Comparison of ENCODE assay signal across 9 cellular contexts in the genomic region with DNA sequence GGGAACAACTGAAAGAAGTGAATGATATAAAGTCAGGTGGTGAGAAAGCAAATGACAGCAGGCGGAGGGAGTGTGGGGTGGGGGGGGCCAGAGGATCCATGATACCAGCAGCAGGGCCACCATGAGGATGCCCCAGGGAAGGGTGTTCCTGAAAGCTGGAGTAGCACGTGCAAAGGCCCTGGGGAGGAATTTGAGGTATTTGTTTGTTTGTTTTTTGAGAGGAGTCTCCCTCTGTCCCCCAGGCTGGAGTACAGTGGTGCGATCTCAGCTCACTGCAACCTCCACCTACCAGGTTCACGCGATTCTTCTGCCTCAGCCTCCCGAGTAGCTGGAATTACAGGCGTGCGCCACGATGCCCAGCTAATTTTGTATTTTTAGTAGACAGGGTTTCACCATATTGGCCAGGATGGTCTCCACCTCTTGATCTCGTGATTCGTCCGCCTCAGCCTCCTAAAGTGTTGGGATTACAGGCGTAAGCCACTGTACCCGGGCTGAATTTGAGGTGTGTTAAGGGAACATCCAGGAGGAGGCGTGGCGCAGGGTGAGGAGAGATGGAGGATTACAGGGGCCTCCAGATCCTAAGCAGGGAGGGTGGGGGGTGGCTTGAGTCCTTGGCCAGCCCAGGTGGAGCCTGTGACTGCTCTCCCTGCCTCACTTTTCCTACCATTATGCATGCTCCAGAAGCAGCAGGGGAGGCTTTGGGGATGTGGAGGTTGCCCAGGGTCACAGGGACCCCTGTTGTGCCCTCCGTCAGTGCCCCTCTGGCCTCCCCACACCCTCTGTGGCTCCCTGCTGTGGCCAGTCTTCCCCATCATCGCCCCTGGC. TPM values are rescaled to one million over a fixed set of nuclear protein-coding genes. Genes with fewer than 3 reads are reported as not detected.
DNase-seq lines count a peak whose midpoint lies in the region; ATAC-seq, FAIRE-seq and TF ChIP-seq lines count a peak whose summit lies in the region.
"Had no signal": no experiment of that assay in that cellular context is flagged by ENCODE, and none has a peak within 500 bp of the region (broad histone marks: within the 10 kb centered on the region; RNA-seq: fewer than 3 reads in every experiment).

No MANE protein-coding gene starts in this region.

- no peaks in the 10 kb centered on the region for H3K27me3 ChIP-seq in IMR-90 (ENCODE audit: control insufficient read depth, insufficient read depth, low read length)

- H2AFZ ChIP-seq in IMR-90 (replicated peaks; ENCODE audit: low read length, poor library complexity) = peak overlapping the region; percentile 76

- H2BK20ac ChIP-seq in IMR-90 (ENCODE audit: low read depth, low read length) = peak overlapping the region; percentile 63; the same call in 1 of the 2 replicates

- H3K9ac ChIP-seq in IMR-90 (ENCODE audit: low read depth, low read length) = no peak overlapping the region

- no TSS peak for BruUV-seq in IMR-90 (replicated peaks; lab: Mats Ljungman, UMichigan)

- CTCF ChIA-PET in A549 (lab: Yijun Ruan, JAX) (interaction anchor here (0.9 to 6.5 kb wide), 3 partner anchors 15 to 34 kb away, joined by 3 to 57 read pairs (median 6); a partner anchor contains a TSS), IMR-90 (lab: Yijun Ruan, JAX) (interaction anchor here (1.0 to 3.0 kb wide), 2 partner anchors 15 to 46 kb away, joined by 5 to 23 read pairs; no protein-coding TSS in a partner anchor)

- peak overlapping the region; percentile 94 for H4K91ac ChIP-seq in IMR-90 (ENCODE audit: insufficient read depth, low read depth, low read length)

- H3K4me1 ChIP-seq in A549 (peaks cover 37% of the 10 kb centered on the region), IMR-90 (ENCODE audit: control insufficient read depth, insufficient read depth, low read length) (peaks cover 28% of the 10 kb centered on the region)

- H3K4me2 ChIP-seq in A549 = peak overlapping the region; percentile 92
- H3K4me2 ChIP-seq in IMR-90 (ENCODE audit: low read depth, low read length) = no peak overlapping the region

- H3K56ac ChIP-seq in IMR-90 (ENCODE audit: extremely low read depth, insufficient read depth, low read length) = no peak overlapping the region

- TF ChIP-seq CTCF in A549 (IDR thresholded peaks at IDR 0.05) = no peak
- no peak for TF ChIP-seq CTCF in IMR-90 (conservative IDR thresholded peaks at IDR 0.05; ENCODE audit: low read depth, low read length)
- no peak for TF ChIP-seq CTCF in GM13977 (IDR thresholded peaks at IDR 0.05; ENCODE audit: extremely low read depth, insufficient read depth, missing control alignments)

- peak overlapping the region; percentile 84 for H2AK9ac ChIP-seq in IMR-90 (replicated peaks; ENCODE audit: low read depth, low read length, poor library complexity)

- no peak for TF ChIP-seq EP300 in A549 (IDR thresholded peaks at IDR 0.05)

- peak overlapping the region; percentile 7; the same call in 1 of the 2 replicates for H3K18ac ChIP-seq in IMR-90 (ENCODE audit: low read depth, low read length)

- peak overlapping the region; percentile 92; the same call in 2 of the 3 replicates for H2BK15ac ChIP-seq in IMR-90 (ENCODE audit: low read depth, low read length)

- H2BK120ac ChIP-seq in IMR-90 (ENCODE audit: low read depth, low read length) = peak overlapping the region; percentile 94

- H3K4ac ChIP-seq in IMR-90 (ENCODE audit: low read depth, low read length) = peak overlapping the region; percentile 81

- peak overlapping the region; percentile 97 for H3K4me3 Mint-ChIP-seq in natural killer cell treated with Interleukin-12 subunit alpha and Interleukin-12 subunit beta and Interleukin-15 and Interleukin-18, amount 100 ng/mL, for 72 hours

- peaks cover 51 to 64% of the 10 kb centered on the region in 2 donors for H3K4me1 Mint-ChIP-seq in natural killer cell treated with Interleukin-12 subunit alpha and Interleukin-12 subunit beta and Interleukin-15 and Interleukin-18, amount 100 ng/mL, for 72 hours (ENCODE audit: low read depth in 2 of 2)

- H3K9me3 ChIP-seq in A549 (no peaks in the 10 kb centered on the region), IMR-90 (ENCODE audit: control insufficient read depth, insufficient read depth, low read length) (no peaks in the 10 kb centered on the region)

- TF ChIP-seq POLR2A in A549 (IDR thresholded peaks at IDR 0.05; ENCODE audit: low read length) (no peak), IMR-90 (IDR thresholded peaks at IDR 0.05; ENCODE audit: low read depth, low read length) (no peak)

- no peaks in the 10 kb centered on the region for H4K20me1 ChIP-seq in IMR-90 (ENCODE audit: insufficient read depth, low read length)

- H3K27ac ChIP-seq in A549 (peak overlapping the region; percentile 99 to 100), IMR-90 (ENCODE audit: insufficient read depth, low read length) (peak overlapping the region; percentile 92), cingulate gyrus (ENCODE audit: low read depth, low read length) (peak overlapping the region; percentile 99)

- TF ChIP-seq RAD21 in A549 (conservative IDR thresholded peaks at IDR 0.05 in 1 of 2, IDR thresholded peaks at IDR 0.05 in 1 of 2) = no peak
- no peak for TF ChIP-seq RAD21 in IMR-90 (IDR thresholded peaks at IDR 0.05; ENCODE audit: low read length)

- WGBS in A549 (ENCODE audit: missing lambda C conversion rate) = 78% methylated on average over 17 of the region's 18 CpGs
- 88% methylated on average over 4 of the region's 18 CpGs; no CpG with 5 or more reads in 1 of the 2 experiments for WGBS in IMR-90 (ENCODE audit: extremely low coverage in 2 of 2, insufficient read length in 1 of 2), 2 experiments

- in situ Hi-C loops in IMR-90 (cut with MboI; ENCODE audit: low sequenced_read_pairs) (no loop called here), GM13977 (cut with MboI; ENCODE audit: low pct_unique_long_range_greater_than_20kb, low sequenced_read_pairs, unreplicated experiment) (no loop called here)

- POLR2A ChIA-PET in A549 (lab: Yijun Ruan, JAX) = interaction anchor here (1.5 to 3.0 kb wide), 5 partner anchors 9 to 92 kb away, joined by 6 to 235 read pairs (median 48); a partner anchor contains a TSS
- POLR2A ChIA-PET in IMR-90 (lab: Charles Lee; ENCODE audit: unreplicated experiment) = interaction anchor here (2.4 kb wide), 1 partner anchor 12 kb away, joined by 17 read pairs; a partner anchor contains a TSS

- peaks cover 6% of the 10 kb centered on the region for H3K36me3 Mint-ChIP-seq in natural killer cell treated with Interleukin-12 subunit alpha and Interleukin-12 subunit beta and Interleukin-15 and Interleukin-18, amount 100 ng/mL, for 72 hours

- peak overlapping the region; percentile 56 for H3K4me3 ChIP-seq in A549
- H3K4me3 ChIP-seq in IMR-90 (ENCODE audit: insufficient read depth, low read depth, low read length) = no peak overlapping the region

- no peaks in the 10 kb centered on the region for H3K36me3 ChIP-seq in IMR-90 (ENCODE audit: control insufficient read depth, insufficient read depth, low read length)

- H3K79me1 ChIP-seq in IMR-90 (ENCODE audit: low read depth in 1 of 2, low read length in 2 of 2) = peaks cover 0 to 4% of the 10 kb centered on the region in 2 experiments; a peak in 1 of 4 replicates

- intact Hi-C loops in IMR-90 (cut with micrococcal nuclease) = no loop called here

- H3K27ac Mint-ChIP-seq in natural killer cell treated with Interleukin-12 subunit alpha and Interleukin-12 subunit beta and Interleukin-15 and Interleukin-18, amount 100 ng/mL, for 72 hours = peak overlapping the region; percentile 73 to 85

- peak overlapping the region; percentile 72 for H4K5ac ChIP-seq in IMR-90 (ENCODE audit: low read depth, low read length)

- no peak for FAIRE-seq in A549 (lab: Jason Lieb, UNC)

- 0 out of 2 replicates have a peak, but pooled peaks cover 4% of the 10 kb centered on the region for H3K9me1 ChIP-seq in IMR-90 (ENCODE audit: insufficient read depth, low read length)

- H4K8ac ChIP-seq in IMR-90 (ENCODE audit: low read depth in 2 of 2, low read length in 2 of 2) = peak overlapping the region; percentile 98 to 100; a peak in 3 of 4 replicates

- H2AK5ac ChIP-seq in IMR-90 (ENCODE audit: low read depth, low read length) = peak overlapping the region; percentile 96

- no peaks in the 10 kb centered on the region for H3K27me3 Mint-ChIP-seq in natural killer cell treated with Interleukin-12 subunit alpha and Interleukin-12 subunit beta and Interleukin-15 and Interleukin-18, amount 100 ng/mL, for 72 hours

- peaks cover 6% of the 10 kb centered on the region for H3K9me3 Mint-ChIP-seq in natural killer cell treated with Interleukin-12 subunit alpha and Interleukin-12 subunit beta and Interleukin-15 and Interleukin-18, amount 100 ng/mL, for 72 hours

- H3K14ac ChIP-seq in IMR-90 (replicated peaks; ENCODE audit: low read depth, low read length) = peak overlapping the region; percentile 41; the same call in 1 of the 2 replicates

- DNase-seq in A549 (ENCODE audit: low read depth in 1 of 2, low spot score in 1 of 2) = no peak
- DNase-seq in IMR-90 = no peak
- no peak for DNase-seq in natural killer cell treated with Interleukin-12 subunit alpha and Interleukin-12 subunit beta and Interleukin-15 and Interleukin-18, amount 100 ng/mL, for 72 hours (ENCODE audit: low spot score)
- no peak for DNase-seq in germinal center (ENCODE audit: low spot score)
- no peak for DNase-seq in GM13977 (ENCODE audit: low spot score)
- DNase-seq in medulla oblongata (ENCODE audit: extremely low spot score) = no peak
- DNase-seq: DND-41 had no signal

- dilution Hi-C loops in IMR-90 (cut with HindIII; ENCODE audit: low sequenced_read_pairs, unreplicated experiment) = no loop called here

- no peak for ATAC-seq in A549
- no peak for ATAC-seq in IMR-90 (ENCODE audit: low read depth)
- no peak for ATAC-seq in natural killer cell treated with Interleukin-12 subunit alpha and Interleukin-12 subunit beta and Interleukin-15 and Interleukin-18, amount 100 ng/mL, for 72 hours
- ATAC-seq in GM18861 (IDR thresholded peaks at IDR 0.05; ENCODE audit: unreplicated experiment) = no peak

- H3K23ac ChIP-seq in IMR-90 (ENCODE audit: low read depth, low read length) = 0 out of 2 replicates have a peak overlapping the region, but pooled peaks have one; percentile 26

- peak overlapping the region; percentile 30 for H2BK5ac ChIP-seq in IMR-90 (ENCODE audit: low read depth, low read length, poor library complexity, severe bottlenecking)

RNA-seq across cellular contexts. Expression of a gene that starts 12.4 kb away (rescaled TPM):
- polyA plus RNA-seq in A549 (2011; rRNA removed) (52.9 and 68.9 TPM in 2 replicates), A549 (2017; fragmentation: RNase III; extraction: RNeasy Plus Mini Kit Qiagen cat#74134 plus additional on column Dnase treatment) (52.6 to 70.4 TPM (median 65.1 TPM) in 3 replicates), IMR-90 (2012; rRNA removed) (77.2 and 101 TPM in 2 replicates)
- 96.0 and 202 TPM in 2 replicates for polyA plus RNA-seq in A549 (2012; cell fraction: cytosol; rRNA removed)
- polyA plus RNA-seq in A549 (2012; cell fraction: nucleus; rRNA removed) = 69.5 and 147 TPM in 2 replicates
- 23.0 and 35.5 TPM in 2 replicates for polyA minus RNA-seq in A549 (2011; rRNA and poly(A)+ RNA removed)
- 14.2 and 22.8 TPM in 2 replicates for total RNA-seq in IMR-90 (2012; rRNA removed)
- 57.0 and 329 TPM in 2 replicates for polyA plus RNA-seq in IMR-90 (2012; cell fraction: cytosol; rRNA removed)
- polyA plus RNA-seq in IMR-90 (2012; cell fraction: nucleus; rRNA removed; ENCODE audit: low replicate concordance) = 200 and 259 TPM in 2 replicates
- 100 to 1,000 TPM; 218 to 267 TPM for total RNA-seq in natural killer cell treated with Interleukin-12 subunit alpha and Interleukin-12 subunit beta and Interleukin-15 and Interleukin-18, amount 100 ng/mL, for 72 hours

RNA-seq across cellular contexts. Expression of a gene that starts 19.6 kb away (rescaled TPM):
- polyA plus RNA-seq in A549 (2011; rRNA removed) (0.34 and 0.63 TPM in 2 replicates), A549 (2017; fragmentation: RNase III; extraction: RNeasy Plus Mini Kit Qiagen cat#74134 plus additional on column Dnase treatment) (0.49 to 0.64 TPM (median 0.50 TPM) in 3 replicates), IMR-90 (2012; rRNA removed) (0.60 and 0.67 TPM in 2 replicates)
- 0.17 and 0.21 TPM in 2 replicates for polyA plus RNA-seq in A549 (2012; cell fraction: cytosol; rRNA removed)
- 2.2 and 2.4 TPM in 2 replicates for polyA plus RNA-seq in A549 (2012; cell fraction: nucleus; rRNA removed)
- polyA minus RNA-seq in A549 (2011; rRNA and poly(A)+ RNA removed) = 1.5 and 2.2 TPM in 2 replicates
- 0.18 and 0.28 TPM in 2 replicates for total RNA-seq in IMR-90 (2012; rRNA removed)
- 0.24 and 0.29 TPM in 2 replicates for polyA plus RNA-seq in IMR-90 (2012; cell fraction: cytosol; rRNA removed)
- polyA plus RNA-seq in IMR-90 (2012; cell fraction: nucleus; rRNA removed; ENCODE audit: low replicate concordance) = 6.1 and 10.8 TPM in 2 replicates
- 1 to 10 TPM; 1.5 to 4.0 TPM for total RNA-seq in natural killer cell treated with Interleukin-12 subunit alpha and Interleukin-12 subunit beta and Interleukin-15 and Interleukin-18, amount 100 ng/mL, for 72 hours

RNA-seq across cellular contexts. Expression of a gene that starts 29.0 kb away (rescaled TPM):
- polyA plus RNA-seq in A549 (2011; rRNA removed) (106 and 154 TPM in 2 replicates), A549 (2017; fragmentation: RNase III; extraction: RNeasy Plus Mini Kit Qiagen cat#74134 plus additional on column Dnase treatment) (169 to 180 TPM (median 171 TPM) in 3 replicates), IMR-90 (2012; rRNA removed) (118 and 157 TPM in 2 replicates)
- 311 and 362 TPM in 2 replicates for polyA plus RNA-seq in A549 (2012; cell fraction: cytosol; rRNA removed)
- 158 and 166 TPM in 2 replicates for polyA plus RNA-seq in A549 (2012; cell fraction: nucleus; rRNA removed)
- 51.2 and 54.0 TPM in 2 replicates for polyA minus RNA-seq in A549 (2011; rRNA and poly(A)+ RNA removed)
- total RNA-seq in IMR-90 (2012; rRNA removed) = 44.8 and 88.0 TPM in 2 replicates
- polyA plus RNA-seq in IMR-90 (2012; cell fraction: cytosol; rRNA removed) = 210 and 274 TPM in 2 replicates
- polyA plus RNA-seq in IMR-90 (2012; cell fraction: nucleus; rRNA removed; ENCODE audit: low replicate concordance) = 65.4 and 112 TPM in 2 replicates
- 100 to 1,000 TPM; 153 to 223 TPM for total RNA-seq in natural killer cell treated with Interleukin-12 subunit alpha and Interleukin-12 subunit beta and Interleukin-15 and Interleukin-18, amount 100 ng/mL, for 72 hours

RNA-seq across cellular contexts. Expression of a gene that starts 46.5 kb away (rescaled TPM):
- polyA plus RNA-seq in A549 (2011; rRNA removed) (7.1 and 8.6 TPM in 2 replicates), A549 (2017; fragmentation: RNase III; extraction: RNeasy Plus Mini Kit Qiagen cat#74134 plus additional on column Dnase treatment) (4.5 to 5.9 TPM (median 5.3 TPM) in 3 replicates), IMR-90 (2012; rRNA removed) (11.8 and 13.3 TPM in 2 replicates)
- 2.4 and 3.9 TPM in 2 replicates for polyA plus RNA-seq in A549 (2012; cell fraction: cytosol; rRNA removed)
- 2.9 and 3.5 TPM in 2 replicates for polyA plus RNA-seq in A549 (2012; cell fraction: nucleus; rRNA removed)
- 23.2 and 30.1 TPM in 2 replicates for polyA minus RNA-seq in A549 (2011; rRNA and poly(A)+ RNA removed)
- 11.1 and 14.3 TPM in 2 replicates for total RNA-seq in IMR-90 (2012; rRNA removed)
- polyA plus RNA-seq in IMR-90 (2012; cell fraction: cytosol; rRNA removed) = 3.8 and 13.8 TPM in 2 replicates
- polyA plus RNA-seq in IMR-90 (2012; cell fraction: nucleus; rRNA removed; ENCODE audit: low replicate concordance) = 32.7 and 36.9 TPM in 2 replicates
- 10 to 100 TPM; 42.1 to 50.7 TPM for total RNA-seq in natural killer cell treated with Interleukin-12 subunit alpha and Interleukin-12 subunit beta and Interleukin-15 and Interleukin-18, amount 100 ng/mL, for 72 hours
